Comparison of ENCODE assay signal across 1 cellular context in the genomic region with DNA sequence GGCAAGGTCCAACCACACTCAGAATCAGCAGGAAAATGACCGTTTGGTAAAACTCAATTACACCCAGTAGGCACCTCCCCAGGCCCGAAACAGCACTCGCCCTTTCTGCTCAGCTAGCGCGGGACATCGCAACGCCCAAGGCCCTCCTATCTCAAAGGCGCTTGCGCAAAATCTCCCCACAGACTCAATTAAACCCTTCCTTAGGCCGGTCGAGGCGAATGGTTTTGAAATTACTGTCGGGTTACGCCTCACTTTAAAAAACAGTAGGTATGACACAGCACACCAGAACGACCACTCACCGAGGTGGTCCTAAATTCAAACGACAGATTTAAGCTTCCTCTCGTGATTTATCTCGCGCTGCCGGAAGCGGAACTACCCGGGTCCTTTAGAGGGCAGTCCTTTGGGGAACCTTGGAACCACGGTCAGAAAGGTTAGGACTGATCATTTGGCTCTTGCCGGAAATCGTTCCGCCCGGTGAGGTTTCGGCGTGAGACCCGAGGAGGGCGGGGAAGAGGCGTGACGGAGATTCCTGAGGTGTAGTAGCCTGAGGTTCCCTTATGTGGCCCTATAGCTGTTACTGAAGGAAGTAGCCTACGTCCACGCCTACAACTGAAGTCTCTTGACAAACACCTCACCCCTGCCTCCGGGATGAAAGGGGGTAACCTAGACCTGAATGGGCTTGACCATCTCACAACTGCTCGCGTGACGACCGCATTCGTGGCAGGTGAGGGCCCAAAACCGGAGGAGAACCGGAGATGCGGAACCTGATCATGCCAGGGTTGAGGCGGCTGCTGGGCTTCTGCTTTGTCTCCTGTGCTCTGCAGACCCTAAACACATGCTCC.
A peak's percentile ranks its signal among the peaks of the same experiment; 100 is the strongest.
TF ChIP-seq lines count a peak whose summit lies in the region.

A gene with protein sequence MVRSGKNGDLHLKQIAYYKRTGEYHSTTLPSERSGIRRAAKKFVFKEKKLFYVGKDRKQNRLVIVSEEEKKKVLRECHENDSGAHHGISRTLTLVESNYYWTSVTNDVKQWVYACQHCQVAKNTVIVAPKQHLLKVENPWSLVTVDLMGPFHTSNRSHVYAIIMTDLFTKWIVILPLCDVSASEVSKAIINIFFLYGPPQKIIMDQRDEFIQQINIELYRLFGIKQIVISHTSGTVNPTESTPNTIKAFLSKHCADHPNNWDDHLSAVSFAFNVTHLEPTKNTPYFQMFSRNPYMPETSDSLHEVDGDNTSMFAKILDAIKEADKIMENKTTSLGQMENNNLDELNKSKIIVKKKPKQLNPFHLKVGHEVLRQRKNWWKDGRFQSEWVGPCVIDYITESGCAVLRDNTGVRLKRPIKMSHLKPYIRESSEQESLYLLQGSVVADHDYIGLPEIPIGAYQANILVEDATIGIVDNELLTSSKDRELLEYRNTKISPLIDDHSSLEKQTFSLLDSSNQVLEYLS (minus strand): TSS at position 374 of the 842 bp plus-strand sequence. CDS start 11,431 bp downstream, outside the sequence.
Gene PPIP5K2 (plus strand): TSS at position 537 of the 842 bp plus-strand sequence. CDS start 9,289 bp downstream, outside the sequence.

TF ChIP-seq in HEK293T, 16 proteins besides CTCF, POLR2A, EP300 and RAD21 (continued from another document):
- peak; percentile 70 for TF ChIP-seq ELF4 (IDR thresholded peaks at IDR 0.05)
- TF ChIP-seq L3MBTL2 (conservative IDR thresholded peaks at IDR 0.05): peak; percentile 63; the same call in 1 of the 2 replicates
- peak; percentile 66 for TF ChIP-seq NFRKB (IDR thresholded peaks at IDR 0.05)
- no peak for TF ChIP-seq ZNF384 (IDR thresholded peaks at IDR 0.05)
- no peak for TF ChIP-seq BHLHE40 (IDR thresholded peaks at IDR 0.05; ENCODE audit: borderline replicate concordance)
- no peak for TF ChIP-seq HDGF (IDR thresholded peaks at IDR 0.05; ENCODE audit: borderline replicate concordance)
TF ChIP-seq in HEK293T: peak in this region for 7.
